In the genomic region with DNA sequence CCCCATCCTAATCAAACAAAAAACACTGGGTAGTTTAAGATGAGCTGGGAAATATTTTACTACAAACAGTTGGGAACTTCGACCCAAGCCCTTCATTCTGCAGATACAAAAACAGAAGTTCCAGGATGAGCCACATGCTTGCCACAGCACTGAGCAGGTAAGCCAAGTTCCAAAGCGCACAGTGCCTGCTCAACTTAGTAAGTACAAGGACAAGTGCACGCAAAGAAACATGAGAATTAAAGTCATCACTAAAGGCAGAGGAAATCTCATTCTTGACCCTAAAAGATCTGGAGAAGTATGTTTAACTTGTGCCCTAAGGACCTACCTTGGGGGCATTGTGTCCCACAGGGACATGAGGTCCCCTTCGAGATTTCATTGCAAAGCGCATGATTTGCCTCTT, we compare ENCODE assay signal across 8 cellular contexts. TPM values are rescaled to one million over a fixed set of nuclear protein-coding genes. Genes with fewer than 3 reads are reported as not detected.
A peak's percentile ranks its signal among the peaks of the same experiment; 100 is the strongest.
DNase-seq lines count a peak whose midpoint lies in the region; ATAC-seq and TF ChIP-seq lines count a peak whose summit lies in the region.

No MANE protein-coding gene starts in this region.

- intact Hi-C loops in activated CD4-positive, alpha-beta T cell treated with anti-CD3 and anti-CD28 coated beads for 36 hours (cut with DNase I, micrococcal nuclease) = no loop called here

- H3K4me2 ChIP-seq in neural progenitor cell = peak overlapping the region; percentile 96

- peak overlapping the region; percentile 98 for H3K27ac ChIP-seq in neural progenitor cell

- H3K4me3 ChIP-seq in epithelial cell of proximal tubule (ENCODE audit: low read depth, low read length) = peak overlapping the region; percentile 99
- peak overlapping the region; percentile 84 for H3K4me3 ChIP-seq in neural progenitor cell

- peaks cover 21% of the 10 kb centered on the region for H3K36me3 ChIP-seq in neural progenitor cell

- H2AFZ ChIP-seq in neural progenitor cell (replicated peaks) = no peak overlapping the region

- peaks cover 95% of the 10 kb centered on the region for H3K79me2 ChIP-seq in neural progenitor cell (ENCODE audit: low read depth)

- H3K4me1 ChIP-seq in neural progenitor cell = peaks cover 30% of the 10 kb centered on the region

- peak overlapping the region; percentile 98 for H3K27ac Mint-ChIP-seq in activated CD4-positive, alpha-beta T cell treated with anti-CD3 and anti-CD28 coated beads for 36 hours
- peak overlapping the region; percentile 99 for H3K27ac Mint-ChIP-seq in neural progenitor cell

- POLR2A ChIA-PET in activated CD4-positive, alpha-beta T cell treated with anti-CD3 and anti-CD28 coated beads for 36 hours (lab: Charles Lee) = interaction anchor here (1.5 kb wide), 1 partner anchor 62 kb away, joined by 3 read pairs; no protein-coding TSS in a partner anchor

- H4K20me1 ChIP-seq in neural progenitor cell (ENCODE audit: low read depth) = peaks cover 28% of the 10 kb centered on the region

- no peaks in the 10 kb centered on the region for H3K9me3 ChIP-seq in neural progenitor cell (ENCODE audit: low read depth)

- peaks cover 5% of the 10 kb centered on the region for H3K9me3 Mint-ChIP-seq in activated CD4-positive, alpha-beta T cell treated with anti-CD3 and anti-CD28 coated beads for 36 hours (ENCODE audit: low read depth)
- H3K9me3 Mint-ChIP-seq in neural progenitor cell = no peaks in the 10 kb centered on the region

- peak overlapping the region; percentile 99 for H3K4me3 Mint-ChIP-seq in activated CD4-positive, alpha-beta T cell treated with anti-CD3 and anti-CD28 coated beads for 36 hours
- peak overlapping the region; percentile 95 for H3K4me3 Mint-ChIP-seq in neural progenitor cell

- H3K9ac ChIP-seq in neural progenitor cell = peak overlapping the region; percentile 88

- DNase-seq in activated CD4-positive, alpha-beta T cell treated with anti-CD3 and anti-CD28 coated beads for 36 hours = peak; percentile 23
- no peak for DNase-seq in activated CD4-positive, alpha-beta T cell treated with anti-CD3 and anti-CD28 coated beads, Interleukin-2, amount 50 U/mL, for 48 hours
- DNase-seq in RPMI8226 (peak; percentile 40), epithelial cell of proximal tubule (ENCODE audit: low read depth) (no peak), neural progenitor cell (ENCODE audit: low spot score) (no peak), H4 (ENCODE audit: low spot score) (no peak), ureter (ENCODE audit: low spot score) (no peak)

- ATAC-seq in activated CD4-positive, alpha-beta T cell treated with anti-CD3 and anti-CD28 coated beads for 36 hours = no peak
- ATAC-seq in GM21786 (IDR thresholded peaks at IDR 0.05; ENCODE audit: unreplicated experiment) = no peak

- CTCF ChIA-PET in activated CD4-positive, alpha-beta T cell treated with anti-CD3 and anti-CD28 coated beads for 36 hours (lab: Charles Lee) = interaction anchor here (0.7 to 2.1 kb wide), 6 partner anchors 37 to 75 kb away, joined by 3 to 6 read pairs (median 4); no protein-coding TSS in a partner anchor

- H3K4me1 Mint-ChIP-seq in activated CD4-positive, alpha-beta T cell treated with anti-CD3 and anti-CD28 coated beads for 36 hours = peaks cover 65% of the 10 kb centered on the region
- H3K4me1 Mint-ChIP-seq in neural progenitor cell = peaks cover 35% of the 10 kb centered on the region

- H3K36me3 Mint-ChIP-seq in activated CD4-positive, alpha-beta T cell treated with anti-CD3 and anti-CD28 coated beads for 36 hours (ENCODE audit: low read depth) = peaks cover 75% of the 10 kb centered on the region
- H3K36me3 Mint-ChIP-seq in neural progenitor cell = peaks cover 32% of the 10 kb centered on the region

- peaks cover 6% of the 10 kb centered on the region for H3F3A ChIP-seq in neural progenitor cell (ENCODE audit: low read depth)

- no peaks in the 10 kb centered on the region for H3K27me3 Mint-ChIP-seq in activated CD4-positive, alpha-beta T cell treated with anti-CD3 and anti-CD28 coated beads for 36 hours
- peaks cover 4% of the 10 kb centered on the region for H3K27me3 Mint-ChIP-seq in neural progenitor cell (ENCODE audit: insufficient read depth, low read depth)

- no peak for TF ChIP-seq CTCF in epithelial cell of proximal tubule (conservative IDR thresholded peaks at IDR 0.05; ENCODE audit: low read depth, low read length)
- TF ChIP-seq CTCF in neural progenitor cell (IDR thresholded peaks at IDR 0.05) = no peak

- H3K27me3 ChIP-seq in neural progenitor cell = no peaks in the 10 kb centered on the region

RNA-seq across cellular contexts. Expression of a gene that starts 1.2 kb away (rescaled TPM):
- 100 to 1,000 TPM; 205 to 255 TPM for total RNA-seq in activated CD4-positive, alpha-beta T cell treated with anti-CD3 and anti-CD28 coated beads for 36 hours
- total RNA-seq in epithelial cell of proximal tubule (56.4 and 74.7 TPM in 2 replicates), neural progenitor cell (ENCODE audit: low replicate concordance) (135 and 148 TPM in 2 replicates), ureter (195 TPM)
- total RNA-seq in H4 (2014; rRNA removed; shearing (Covaris generic)) = 74.3 and 85.9 TPM in 2 replicates

RNA-seq across cellular contexts. Expression of a gene that starts 13.4 kb away (rescaled TPM):
- not detected for total RNA-seq in activated CD4-positive, alpha-beta T cell treated with anti-CD3 and anti-CD28 coated beads for 36 hours
- total RNA-seq in epithelial cell of proximal tubule = not detected in 2 replicates
- not detected in 2 replicates for total RNA-seq in neural progenitor cell (ENCODE audit: low replicate concordance)
- not detected in 2 replicates for total RNA-seq in H4 (2014; rRNA removed; shearing (Covaris generic))
- total RNA-seq in ureter = not detected

RNA-seq across cellular contexts. Expression of a gene that starts 27.6 kb away (rescaled TPM):
- total RNA-seq in activated CD4-positive, alpha-beta T cell treated with anti-CD3 and anti-CD28 coated beads for 36 hours = 100 to 1,000 TPM; 682 to 842 TPM
- 569 and 700 TPM in 2 replicates for total RNA-seq in epithelial cell of proximal tubule
- total RNA-seq in neural progenitor cell (ENCODE audit: low replicate concordance) = 408 and 596 TPM in 2 replicates
- total RNA-seq in H4 (2014; rRNA removed; shearing (Covaris generic)) = 482 and 546 TPM in 2 replicates
- 242 TPM for total RNA-seq in ureter

RNA-seq across cellular contexts. Expression of a gene that starts 52.9 kb away (rescaled TPM):
- total RNA-seq in activated CD4-positive, alpha-beta T cell treated with anti-CD3 and anti-CD28 coated beads for 36 hours = 100 to 1,000 TPM; 177 to 225 TPM
- total RNA-seq in epithelial cell of proximal tubule (86.1 and 149 TPM in 2 replicates), neural progenitor cell (ENCODE audit: low replicate concordance) (57.9 and 65.9 TPM in 2 replicates), ureter (110 TPM)
- total RNA-seq in H4 (2014; rRNA removed; shearing (Covaris generic)) = 188 and 214 TPM in 2 replicates

Comparison
In these comparisons a context has a peak if more than half of its experiments do, and no peak if none do; other contexts are left out.
1. DNase-seq: peak in activated CD4-positive, alpha-beta T cell treated with anti-CD3 and anti-CD28 coated beads for 36 hours (single experiment) and RPMI8226 (single experiment); none in activated CD4-positive, alpha-beta T cell treated with anti-CD3 and anti-CD28 coated beads, Interleukin-2, amount 50 U/mL, for 48 hours (0 of 2), epithelial cell of proximal tubule (single experiment), neural progenitor cell (single experiment), H4 (single experiment) and ureter (single experiment).